ENCODE assay signal across 1 cellular context in genomic region chr17:7875804-7876203, GRCh38.
TF ChIP-seq lines count a peak whose summit lies in the region.

No MANE protein-coding gene starts in this region.

TF ChIP-seq in A549, 52 proteins besides CTCF, POLR2A, EP300 and RAD21:
- no peak for TF ChIP-seq SREBF2 (IDR thresholded peaks at IDR 0.05)
- no peak for TF ChIP-seq MAX (IDR thresholded peaks at IDR 0.05)
- TF ChIP-seq FOXS1 (CRISPR knock-in tag; IDR thresholded peaks at IDR 0.05), result no peak
- TF ChIP-seq ZNF302 (CRISPR knock-in tag; IDR thresholded peaks at IDR 0.05), result no peak
- TF ChIP-seq HDAC2 (IDR thresholded peaks at IDR 0.05), result no peak
- TF ChIP-seq ESRRA (IDR thresholded peaks at IDR 0.05; ENCODE audit: borderline replicate concordance, low read length), result no peak
- no peak for TF ChIP-seq HOXA7 (CRISPR knock-in tag; IDR thresholded peaks at IDR 0.05)
- TF ChIP-seq HOXB13 (CRISPR knock-in tag; IDR thresholded peaks at IDR 0.05; ENCODE audit: low read depth), result no peak
- TF ChIP-seq CBX2 (IDR thresholded peaks at IDR 0.05; ENCODE audit: borderline replicate concordance, low read depth), result no peak
- TF ChIP-seq GATA3 (IDR thresholded peaks at IDR 0.05; ENCODE audit: borderline replicate concordance), result no peak
- no peak for TF ChIP-seq HES2 (IDR thresholded peaks at IDR 0.05)
- no peak for TF ChIP-seq PHF8 (IDR thresholded peaks at IDR 0.05; ENCODE audit: borderline replicate concordance, low read depth)
- TF ChIP-seq NR3C1 (IDR thresholded peaks at IDR 0.05), result no peak
- no peak for TF ChIP-seq FOSL2 (IDR thresholded peaks at IDR 0.05)
- no peak for TF ChIP-seq FOSL2 (CRISPR knock-in tag; IDR thresholded peaks at IDR 0.05)
- TF ChIP-seq BHLHE40 (IDR thresholded peaks at IDR 0.05; ENCODE audit: low read depth, low read length), result no peak
- TF ChIP-seq ATOH8 (CRISPR knock-in tag; IDR thresholded peaks at IDR 0.05; ENCODE audit: low read depth), result no peak
- no peak for TF ChIP-seq CBX8 (IDR thresholded peaks at IDR 0.05)
